12 cellular contexts compared by ENCODE assay signal in the genomic region with DNA sequence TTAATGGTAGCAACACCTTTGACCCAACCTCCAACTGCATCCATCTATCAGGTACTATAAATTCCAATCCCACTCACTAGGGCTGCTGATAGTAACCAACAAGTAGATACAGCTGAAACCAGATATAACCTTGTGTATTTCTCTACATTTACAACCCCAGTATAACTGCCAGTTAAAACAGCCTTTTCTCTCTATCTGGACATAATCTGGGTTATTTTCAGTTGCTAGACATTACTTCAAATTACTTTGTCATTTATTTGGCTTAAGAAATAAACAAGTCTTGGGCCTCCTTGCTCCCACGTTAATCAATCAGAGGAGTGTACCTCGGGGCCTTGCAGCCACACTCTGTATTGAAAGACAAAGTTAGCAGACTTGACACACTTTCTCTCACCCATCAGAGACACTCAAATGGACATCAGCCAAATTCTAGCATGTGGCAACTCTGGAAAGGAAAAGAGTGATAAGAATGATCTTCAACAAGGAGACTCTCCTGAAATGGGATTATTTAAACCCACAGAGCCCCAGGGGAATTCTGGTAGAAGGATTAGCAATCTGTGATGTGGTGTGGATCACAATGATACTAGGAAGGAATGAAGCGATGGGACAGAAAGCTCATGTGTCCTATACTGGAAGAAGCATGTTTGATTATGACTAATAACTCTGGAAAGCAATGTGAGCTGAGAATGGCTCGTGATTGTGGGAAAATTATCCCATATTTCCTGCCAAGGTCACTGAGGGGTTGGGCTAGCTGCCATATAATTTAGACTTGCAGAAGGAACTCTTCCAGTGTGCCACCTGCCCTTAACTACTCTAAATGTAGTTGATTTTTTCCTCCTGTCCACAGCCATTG.
A peak's percentile ranks its signal among the peaks of the same experiment; 100 is the strongest.
DNase-seq lines count a peak whose midpoint lies in the region; ATAC-seq and TF ChIP-seq lines count a peak whose summit lies in the region.
"Had no signal": no experiment of that assay in that cellular context is flagged by ENCODE, and none has a peak within 500 bp of the region (broad histone marks: within the 10 kb centered on the region; RNA-seq: fewer than 3 reads in every experiment).

No MANE protein-coding gene starts in this region.

- no peaks in the 10 kb centered on the region for H3K9me3 Mint-ChIP-seq in activated naive CD8-positive, alpha-beta T cell treated with anti-CD3 and anti-CD28 coated beads, Interleukin-2, amount 50 U/mL, for 24 hours
- H3K9me3 Mint-ChIP-seq in naive thymus-derived CD8-positive, alpha-beta T cell, result no peaks in the 10 kb centered on the region
- H3K9me3 Mint-ChIP-seq: activated B cell treated with CpG ODN at 0.5 μM for 24 hours had no signal

- POLR2A ChIA-PET in naive thymus-derived CD8-positive, alpha-beta T cell (lab: Charles Lee), result no interaction called here

- no peaks in the 10 kb centered on the region for H3K27me3 ChIP-seq in right atrium auricular region
- H3K27me3 ChIP-seq in thoracic aorta (replicated peaks; ENCODE audit: insufficient read depth), result no peaks in the 10 kb centered on the region

- no peak overlapping the region for H3K27ac Mint-ChIP-seq in activated naive CD8-positive, alpha-beta T cell treated with anti-CD3 and anti-CD28 coated beads, Interleukin-2, amount 50 U/mL, for 24 hours
- H3K27ac Mint-ChIP-seq in naive thymus-derived CD8-positive, alpha-beta T cell, result no peak overlapping the region
- H3K27ac Mint-ChIP-seq: activated B cell treated with CpG ODN at 0.5 μM for 24 hours had no signal

- H3K4me1 ChIP-seq in right atrium auricular region (peaks cover 0 to 40% of the 10 kb centered on the region in 2 donors), thoracic aorta (ENCODE audit: control insufficient read depth in 1 of 2, low read depth in 2 of 2) (peaks cover 9 to 29% of the 10 kb centered on the region in 2 donors)

- in situ Hi-C loops in astrocyte of the spinal cord (cut with HindIII; ENCODE audit: low sequenced_read_pairs), result no loop called here

- TF ChIP-seq CTCF in astrocyte of the spinal cord (IDR thresholded peaks at IDR 0.05; ENCODE audit: low read depth, low read length) (no peak), right atrium auricular region (IDR thresholded peaks at IDR 0.05) (no peak), thoracic aorta (IDR thresholded peaks at IDR 0.05) (no peak)

- peak; percentile 52 for DNase-seq in DMS 273 (lab: John Stamatoyannopoulos, UW; ENCODE audit: unreplicated experiment)
- DNase-seq in DMS 273 treated with DMSO at 0.1 percent for 48 hours (lab: John Stamatoyannopoulos, UW), result no peak
- DNase-seq in astrocyte of the spinal cord (ENCODE audit: low read depth, low spot score), result peak; percentile 52
- DNase-seq in right atrium auricular region (ENCODE audit: low spot score), result no peak
- no peak for DNase-seq in thoracic aorta (ENCODE audit: low spot score)
- DNase-seq in activated naive CD8-positive, alpha-beta T cell treated with anti-CD3 and anti-CD28 coated beads, Interleukin-2, amount 50 U/mL, for 24 hours, result no peak
- no peak for DNase-seq in ecto neural progenitor cell (ENCODE audit: low spot score)
- no peak for DNase-seq in naive thymus-derived CD8-positive, alpha-beta T cell
- DNase-seq: activated B cell treated with CpG ODN at 0.5 μM for 24 hours, NCI-H187, occipital lobe had no signal

- H3K27ac ChIP-seq in right atrium auricular region (peak overlapping the region; percentile 8 to 47), thoracic aorta (peak overlapping the region in 1 of 2 donors; percentile 43)
- H3K27ac ChIP-seq: 22Rv1 had no signal

- no peaks in the 10 kb centered on the region for H3K9me3 ChIP-seq in right atrium auricular region
- H3K9me3 ChIP-seq in thoracic aorta, result no peaks in the 10 kb centered on the region

- no peaks in the 10 kb centered on the region for H3K36me3 Mint-ChIP-seq in activated naive CD8-positive, alpha-beta T cell treated with anti-CD3 and anti-CD28 coated beads, Interleukin-2, amount 50 U/mL, for 24 hours (ENCODE audit: low read depth)
- H3K36me3 Mint-ChIP-seq in naive thymus-derived CD8-positive, alpha-beta T cell, result peaks cover 0 to 2% (median 0%) of the 10 kb centered on the region in 3 donors

- no peak overlapping the region for H3K4me3 Mint-ChIP-seq in activated naive CD8-positive, alpha-beta T cell treated with anti-CD3 and anti-CD28 coated beads, Interleukin-2, amount 50 U/mL, for 24 hours
- no peak overlapping the region for H3K4me3 Mint-ChIP-seq in naive thymus-derived CD8-positive, alpha-beta T cell
- H3K4me3 Mint-ChIP-seq: activated B cell treated with CpG ODN at 0.5 μM for 24 hours had no signal

- H3K36me3 ChIP-seq in right atrium auricular region (no peaks in the 10 kb centered on the region), thoracic aorta (no peaks in the 10 kb centered on the region)

- H3K4me3 ChIP-seq in astrocyte of the spinal cord (ENCODE audit: low read depth, low read length) (no peak overlapping the region), right atrium auricular region (no peak overlapping the region), thoracic aorta (no peak overlapping the region)

- ATAC-seq in thoracic aorta (ENCODE audit: insufficient number of reproducible peaks, low FRiP score, low read depth), result peak; percentile 50
- no peak for ATAC-seq in activated naive CD8-positive, alpha-beta T cell treated with anti-CD3 and anti-CD28 coated beads, Interleukin-2, amount 50 U/mL, for 24 hours
- no peak for ATAC-seq in naive thymus-derived CD8-positive, alpha-beta T cell

- H3K27me3 Mint-ChIP-seq in activated naive CD8-positive, alpha-beta T cell treated with anti-CD3 and anti-CD28 coated beads, Interleukin-2, amount 50 U/mL, for 24 hours, result no peaks in the 10 kb centered on the region
- H3K27me3 Mint-ChIP-seq in naive thymus-derived CD8-positive, alpha-beta T cell, result no peaks in the 10 kb centered on the region
- H3K27me3 Mint-ChIP-seq: activated B cell treated with CpG ODN at 0.5 μM for 24 hours had no signal

- H3K4me1 Mint-ChIP-seq in activated naive CD8-positive, alpha-beta T cell treated with anti-CD3 and anti-CD28 coated beads, Interleukin-2, amount 50 U/mL, for 24 hours, result peaks cover 5% of the 10 kb centered on the region
- peaks cover 0 to 3% (median 0%) of the 10 kb centered on the region in 4 donors for H3K4me1 Mint-ChIP-seq in naive thymus-derived CD8-positive, alpha-beta T cell
- H3K4me1 Mint-ChIP-seq: activated B cell treated with CpG ODN at 0.5 μM for 24 hours had no signal

Comparison
In these comparisons a context has a peak if more than half of its experiments do, and no peak if none do; other contexts are left out.
1. DNase-seq: peak in DMS 273 (single experiment) and astrocyte of the spinal cord (single experiment); none in DMS 273 treated with DMSO at 0.1 percent for 48 hours (single experiment), right atrium auricular region (single experiment), thoracic aorta (single experiment), activated naive CD8-positive, alpha-beta T cell treated with anti-CD3 and anti-CD28 coated beads, Interleukin-2, amount 50 U/mL, for 24 hours (single experiment), ecto neural progenitor cell (single experiment) and naive thymus-derived CD8-positive, alpha-beta T cell (0 of 10).